23 cellular contexts compared by ENCODE assay signal in genomic region chr20:7155282-7155681, GRCh38.
DNase-seq lines count a peak whose midpoint lies in the region; TF ChIP-seq lines count a peak whose summit lies in the region.
"Had no signal": no experiment of that assay in that cellular context is flagged by ENCODE, and none has a peak within 500 bp of the region (broad histone marks: within the 10 kb centered on the region; RNA-seq: fewer than 3 reads in every experiment).

No MANE protein-coding gene starts in this region.

- intact Hi-C loops in spleen (cut with DNase I; ENCODE audit: low total_unique reads): no loop called here

- H3K27ac ChIP-seq in spleen (no peak overlapping the region), endodermal cell (ENCODE audit: low read depth, low read length) (no peak overlapping the region)
- H3K27ac ChIP-seq: 22Rv1, esophagus squamous epithelium had no signal

- 77 to 95% (median 87%) methylated on average over 4 of the region's 4 CpGs for WGBS in spleen, 5 donors
- 96 to 100% methylated on average over 2 to 4 of the region's 4 CpGs for WGBS in endodermal cell (ENCODE audit: insufficient coverage in 1 of 2, insufficient read length in 1 of 2), 2 experiments

- no peak overlapping the region for H3K4me3 Mint-ChIP-seq in endodermal cell
- H3K4me3 Mint-ChIP-seq: CD4-positive, alpha-beta T cell; immature natural killer cell; mesothelial cell of epicardium; naive thymus-derived CD4-positive, alpha-beta T cell; type B pancreatic cell had no signal

- H3K4me1 ChIP-seq in spleen (no peaks in the 10 kb centered on the region), endodermal cell (ENCODE audit: control insufficient read depth, insufficient read depth, low read length) (peaks cover 16% of the 10 kb centered on the region)
- H3K4me1 ChIP-seq: esophagus squamous epithelium had no signal

- no peaks in the 10 kb centered on the region for H3K36me3 ChIP-seq in spleen
- H3K36me3 ChIP-seq in endodermal cell (ENCODE audit: control insufficient read depth, insufficient read depth, low read length): no peaks in the 10 kb centered on the region
- H3K36me3 ChIP-seq: esophagus squamous epithelium had no signal

- TF ChIP-seq CTCF in epithelial cell of esophagus (IDR thresholded peaks at IDR 0.05; ENCODE audit: insufficient read depth, low read depth, low read length, missing control alignments) (no peak), spleen (IDR thresholded peaks at IDR 0.05 in 8 of 11, conservative IDR thresholded peaks at IDR 0.05 in 3 of 11) (no peak), endodermal cell (conservative IDR thresholded peaks at IDR 0.05) (no peak)

- no peaks in the 10 kb centered on the region for H3K9me3 ChIP-seq in spleen
- peaks cover 7% of the 10 kb centered on the region for H3K9me3 ChIP-seq in endodermal cell (ENCODE audit: control insufficient read depth, low read length)
- H3K9me3 ChIP-seq: esophagus squamous epithelium had no signal

- no peaks in the 10 kb centered on the region for H3K27me3 Mint-ChIP-seq in endodermal cell (ENCODE audit: insufficient read depth)
- H3K27me3 Mint-ChIP-seq: CD4-positive, alpha-beta T cell; naive thymus-derived CD4-positive, alpha-beta T cell; type B pancreatic cell had no signal

- H3K27me3 ChIP-seq in spleen (replicated peaks in 1 of 7) (no peaks in the 10 kb centered on the region), endodermal cell (ENCODE audit: control insufficient read depth, insufficient read depth, low read length, poor library complexity, severe bottlenecking) (no peaks in the 10 kb centered on the region)
- H3K27me3 ChIP-seq: esophagus squamous epithelium had no signal

- no peak overlapping the region for H3K9ac ChIP-seq in endodermal cell (ENCODE audit: extremely low read depth, low read length, poor library complexity, severe bottlenecking)

- no peak overlapping the region for H3K27ac Mint-ChIP-seq in endodermal cell
- H3K27ac Mint-ChIP-seq: CD4-positive, alpha-beta T cell; mesothelial cell of epicardium; type B pancreatic cell had no signal

- H3K36me3 Mint-ChIP-seq in endodermal cell (ENCODE audit: low read depth): no peaks in the 10 kb centered on the region
- H3K36me3 Mint-ChIP-seq: immature natural killer cell; mesothelial cell of epicardium; naive thymus-derived CD4-positive, alpha-beta T cell; type B pancreatic cell had no signal

- TF ChIP-seq POLR2A in spleen (IDR thresholded peaks at IDR 0.05): no peak

- DNase-seq in NCI-H187 treated with DMSO at 0.1 percent for 48 hours (lab: John Stamatoyannopoulos, UW): peak; percentile 47
- no peak for DNase-seq in NCI-H187 (lab: John Stamatoyannopoulos, UW)
- peak; percentile 81 for DNase-seq in NCI-H1436 treated with DMSO at 0.1 percent for 48 hours (lab: John Stamatoyannopoulos, UW)
- peak; percentile 91 for DNase-seq in NCI-H345 (lab: John Stamatoyannopoulos, UW)
- peak; percentile 50 for DNase-seq in epithelial cell of esophagus (ENCODE audit: low read depth)
- no peak for DNase-seq in spleen
- no peak for DNase-seq in endodermal cell
- no peak for DNase-seq in stimulated activated naive CD4-positive, alpha-beta T cell treated with Interleukin-2 at 50 U/mL for 16 hours (lab: John Stamatoyannopoulos, UW)
- DNase-seq: activated CD4-positive, alpha-beta T cell treated with anti-CD3 and anti-CD28 coated beads for 4 hours; activated CD8-positive, alpha-beta memory T cell treated with anti-CD3 and anti-CD28 coated beads for 24 hours; activated gamma-delta T cell treated with Interleukin-2 at 50 U/mL for 16 hours; activated T-cell treated with anti-CD3 and anti-CD28 coated beads, Interleukin-2, amount 50 U/mL, for 1 hour; CD4-positive, alpha-beta T cell; effector CD8-positive, alpha-beta T cell; esophagus squamous epithelium; immature natural killer cell; naive thymus-derived CD4-positive, alpha-beta T cell; NCI-H446 treated with DMSO at 0.1 percent for 48 hours; nucleus accumbens; stimulated activated CD4-positive, alpha-beta T cell treated with anti-CD3 and anti-CD28 coated beads, Interleukin-2, amount 100 ng/mL, for 24 hours had no signal

- H3K4me3 ChIP-seq in epithelial cell of esophagus (ENCODE audit: low read length) (no peak overlapping the region), spleen (no peak overlapping the region), endodermal cell (ENCODE audit: low read length) (no peak overlapping the region)
- H3K4me3 ChIP-seq: esophagus squamous epithelium had no signal

- H3K4me1 Mint-ChIP-seq in endodermal cell: peaks cover 25% of the 10 kb centered on the region
- H3K4me1 Mint-ChIP-seq: immature natural killer cell; mesothelial cell of epicardium; naive thymus-derived CD4-positive, alpha-beta T cell had no signal

- peaks cover 4% of the 10 kb centered on the region for H3K9me3 Mint-ChIP-seq in endodermal cell
- H3K9me3 Mint-ChIP-seq: mesothelial cell of epicardium, type B pancreatic cell had no signal

Comparison
In these comparisons a context has a peak if more than half of its experiments do, and no peak if none do; other contexts are left out.
1. DNase-seq: peak in NCI-H187 treated with DMSO at 0.1 percent for 48 hours (single experiment), NCI-H1436 treated with DMSO at 0.1 percent for 48 hours (single experiment), NCI-H345 (single experiment) and epithelial cell of esophagus (single experiment); none in NCI-H187 (0 of 2), spleen (single experiment), endodermal cell (single experiment) and stimulated activated naive CD4-positive, alpha-beta T cell treated with Interleukin-2 at 50 U/mL for 16 hours (single experiment).